38 cellular contexts compared by ENCODE assay signal in the genomic region with DNA sequence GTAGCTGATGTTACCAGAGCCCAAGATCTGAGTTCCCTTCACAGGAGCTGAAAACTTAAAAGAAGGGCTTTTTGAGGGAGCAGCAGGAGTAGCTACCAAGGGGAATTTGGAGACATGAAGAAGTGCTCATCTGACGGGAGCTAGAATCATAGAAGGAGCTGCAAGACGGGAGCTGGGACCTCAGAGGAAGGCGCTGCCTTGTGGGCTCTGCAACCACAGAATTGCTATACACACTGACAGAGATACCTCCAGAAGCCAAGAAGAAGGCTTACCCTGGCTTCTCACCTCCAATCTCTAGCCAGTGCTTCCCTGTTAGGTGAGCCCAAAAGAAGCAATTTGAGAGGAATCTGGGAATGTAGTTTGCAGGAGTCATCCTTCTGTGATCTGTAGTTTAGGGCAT. TPM values are rescaled to one million over a fixed set of nuclear protein-coding genes. Genes with fewer than 3 reads are reported as not detected.
"Had no signal": no experiment of that assay in that cellular context is flagged by ENCODE, and none has a peak within 500 bp of the region (broad histone marks: within the 10 kb centered on the region; RNA-seq: fewer than 3 reads in every experiment).

No MANE protein-coding gene starts in this region.

- H3K4me3 ChIP-seq: MG63 had no signal

- H3K9ac ChIP-seq: KMS-11 had no signal

- H3K4me2 ChIP-seq: KMS-11 had no signal

- H3K27ac ChIP-seq: KMS-11 had no signal

- H3K27me3 ChIP-seq: MG63 had no signal

- DNase-seq: Karpas-422, Kasumi-1, KG1, MG63, MM.1S, MV-4-11, NCI-H1048, NCI-H1092, NCI-H1092 treated with DMSO at 0.1 percent for 48 hours, NCI-H1105, NCI-H1105 treated with DMSO at 0.1 percent for 48 hours, NCI-H1417, NCI-H1417 treated with DMSO at 0.1 percent for 48 hours, NCI-H1436, NCI-H1436 treated with DMSO at 0.1 percent for 48 hours, NCI-H146, NCI-H1694, NCI-H1694 treated with DMSO at 0.1 percent for 48 hours, NCI-H187, NCI-H187 treated with DMSO at 0.1 percent for 48 hours, NCI-H1930, NCI-H2029, NCI-H2029 treated with DMSO at 0.1 percent for 48 hours, NCI-H2081, NCI-H2081 treated with DMSO at 0.1 percent for 48 hours, NCI-H2107, NCI-H2171, NCI-H2171 treated with DMSO at 0.1 percent for 48 hours, NCI-H2227 treated with DMSO at 0.1 percent for 48 hours, NCI-H226, NCI-H345, NCI-H446, NCI-H446 treated with DMSO at 0.1 percent for 48 hours, NCI-H510A had no signal

- H3K9me3 ChIP-seq: MG63 had no signal

- H3K36me3 ChIP-seq: MG63 had no signal

RNA-seq across cellular contexts. Expression of a gene that starts 35.9 kb away (rescaled TPM):
- total RNA-seq: LHCN-M2, MCF 10A, NCI-H460 had no signal
